Comparison of ENCODE assay signal across 22 cellular contexts in the genomic region with DNA sequence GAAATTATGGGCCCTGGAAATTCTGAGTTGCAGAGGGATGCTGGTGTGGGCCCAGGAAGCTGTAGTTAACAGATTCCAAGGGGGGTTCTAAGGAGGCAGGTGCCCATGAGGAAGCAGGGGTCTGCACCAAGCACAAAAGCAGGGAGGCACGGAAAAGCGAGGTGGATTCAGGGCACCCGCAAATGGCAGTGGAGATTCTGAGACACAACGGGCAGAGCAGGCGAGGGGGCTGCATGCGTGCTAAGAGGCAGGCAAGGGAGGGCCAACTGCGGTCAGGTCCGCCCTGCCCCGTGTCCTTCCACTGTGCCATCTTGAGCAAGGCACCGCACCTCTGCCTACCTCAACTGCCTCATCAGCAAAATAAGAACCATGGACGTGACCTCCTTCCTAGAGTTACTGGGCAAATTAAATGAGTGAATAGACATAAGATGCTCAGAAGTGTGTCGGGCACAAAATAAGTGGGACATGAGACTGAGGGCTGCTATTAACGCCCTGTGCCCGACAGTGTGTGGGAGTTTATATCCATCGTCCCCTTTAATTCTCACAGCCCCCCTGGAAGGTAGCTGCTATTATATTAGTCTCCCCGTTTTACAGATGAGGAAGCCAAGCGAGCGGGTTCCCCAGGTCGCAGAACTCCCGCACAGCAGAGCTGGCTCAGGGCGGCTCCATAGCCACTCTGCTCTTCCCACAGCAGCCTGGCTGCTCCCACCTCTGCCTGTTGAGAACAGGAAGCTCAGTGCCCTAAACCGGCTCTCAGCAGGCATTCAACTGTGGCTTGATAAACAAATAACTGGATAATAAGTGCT.
DNase-seq lines count a peak whose midpoint lies in the region; ATAC-seq and TF ChIP-seq lines count a peak whose summit lies in the region.
"Had no signal": no experiment of that assay in that cellular context is flagged by ENCODE, and none has a peak within 500 bp of the region (broad histone marks: within the 10 kb centered on the region; RNA-seq: fewer than 3 reads in every experiment).

No MANE protein-coding gene starts in this region.

- WGBS in SK-N-SH (ENCODE audit: low lambda C conversion rate): 58% methylated on average over 19 of the region's 22 CpGs
- 90 to 92% methylated on average over 22 of the region's 22 CpGs for WGBS in aorta, 2 donors

- H3F3A ChIP-seq in SK-N-SH (replicated peaks; ENCODE audit: insufficient read depth): no peaks in the 10 kb centered on the region

- DNase-seq in SK-N-SH (peak; percentile 61), NCI-H146 (lab: John Stamatoyannopoulos, UW) (peak; percentile 54), NCI-H69 (lab: John Stamatoyannopoulos, UW) (peak; percentile 82), nephron progenitor cell (peak; percentile 25), aorta (no peak)
- DNase-seq: activated CD4-positive, alpha-beta T cell treated with anti-CD3 and anti-CD28 coated beads, Interleukin-2, amount 50 U/mL, for 1 hour; erythroblast; foreskin fibroblast; left ventricle myocardium inferior; MV-4-11; NCI-H2171; NK-92 treated with Interleukin-12 subunit alpha and Interleukin-12 subunit beta, amount 100 ng/mL, for 24 hours; substantia nigra; T-helper 2 cell; WERI-Rb-1 had no signal

- H3K9me2 ChIP-seq in SK-N-SH: no peaks in the 10 kb centered on the region

- H3K9me3 Mint-ChIP-seq in nephron progenitor cell: no peaks in the 10 kb centered on the region
- H3K9me3 Mint-ChIP-seq: activated naive CD4-positive, alpha-beta T cell treated with anti-CD3 and anti-CD28 coated beads, Interleukin-2, amount 50 U/mL, for 72 hours; nephron had no signal

- CTCF ChIA-PET in SK-N-SH (lab: Yijun Ruan, JAX): interaction anchor here (3.2 kb wide), 1 partner anchor 142 kb away, joined by 11 read pairs; no protein-coding TSS in a partner anchor

- no peaks in the 10 kb centered on the region for H3K9me3 ChIP-seq in SK-N-SH
- H3K9me3 ChIP-seq in aorta (ENCODE audit: control insufficient read depth, low read length): no peaks in the 10 kb centered on the region
- H3K9me3 ChIP-seq: ascending aorta, left ventricle myocardium inferior had no signal

- H3K4me1 ChIP-seq in SK-N-SH (ENCODE audit: control insufficient read depth in 1 of 2, insufficient read depth in 2 of 2, low read depth in 1 of 2, low read length in 1 of 2) (peaks cover 0 to 15% of the 10 kb centered on the region in 2 experiments; a peak in 2 of 4 replicates), aorta (ENCODE audit: control insufficient read depth in 1 of 2, insufficient read depth in 2 of 2, low read length in 2 of 2) (no peaks in the 10 kb centered on the region)
- H3K4me1 ChIP-seq: ascending aorta had no signal

- POLR2A ChIA-PET in SK-N-SH (lab: Yijun Ruan, JAX): no interaction called here

- H3K36me3 ChIP-seq in SK-N-SH (replicated peaks in 1 of 2; ENCODE audit: control insufficient read depth in 1 of 2, insufficient read depth in 2 of 2, low read length in 1 of 2) (no peaks in the 10 kb centered on the region), aorta (ENCODE audit: control insufficient read depth in 1 of 2, insufficient read depth in 2 of 2, low read length in 1 of 2) (no peaks in the 10 kb centered on the region)
- H3K36me3 ChIP-seq: ascending aorta, left ventricle myocardium inferior, WERI-Rb-1 had no signal

- peaks cover 40% of the 10 kb centered on the region for H3K4me1 Mint-ChIP-seq in nephron progenitor cell

- TF ChIP-seq EP300 in SK-N-SH (IDR thresholded peaks at IDR 0.05; ENCODE audit: borderline replicate concordance in 1 of 2, low read depth in 1 of 2, low read length in 1 of 2): no peak

- no peaks in the 10 kb centered on the region for H3K36me3 Mint-ChIP-seq in nephron progenitor cell (ENCODE audit: low read depth)
- H3K36me3 Mint-ChIP-seq: activated naive CD4-positive, alpha-beta T cell treated with anti-CD3 and anti-CD28 coated beads, Interleukin-2, amount 50 U/mL, for 72 hours had no signal

- peak overlapping the region; percentile 9 for H3K27ac Mint-ChIP-seq in nephron progenitor cell
- H3K27ac Mint-ChIP-seq: activated naive CD4-positive, alpha-beta T cell treated with anti-CD3 and anti-CD28 coated beads, Interleukin-2, amount 50 U/mL, for 72 hours; nephron had no signal

- H3K4me2 ChIP-seq in SK-N-SH: no peak overlapping the region

- H3K4me3 Mint-ChIP-seq in nephron progenitor cell: peak overlapping the region; percentile 28
- H3K4me3 Mint-ChIP-seq: nephron had no signal

- intact Hi-C loops in aorta (cut with DNase I): no loop called here

- no peaks in the 10 kb centered on the region for H3K27me3 ChIP-seq in SK-N-SH (ENCODE audit: insufficient read depth)
- H3K27me3 ChIP-seq in aorta (ENCODE audit: control insufficient read depth in 1 of 2, insufficient read depth in 2 of 2, low read length in 1 of 2): no peaks in the 10 kb centered on the region
- H3K27me3 ChIP-seq: ascending aorta had no signal

- ATAC-seq in SK-N-SH treated with all-trans-retinoic acid at 6 μM for 48 hours (no peak), aorta (ENCODE audit: low FRiP score) (no peak), HG03139 (IDR thresholded peaks at IDR 0.05; ENCODE audit: unreplicated experiment) (no peak), GM18519 (IDR thresholded peaks at IDR 0.05; ENCODE audit: low FRiP score, unreplicated experiment) (no peak)
- ATAC-seq: activated naive CD4-positive, alpha-beta T cell treated with anti-CD3 and anti-CD28 coated beads, Interleukin-2, amount 50 U/mL, for 72 hours had no signal

- peak overlapping the region in 1 of 2 experiments; percentile 34; a peak in 2 of 4 replicates for H3K27ac ChIP-seq in SK-N-SH (ENCODE audit: low read depth in 2 of 2, low read length in 1 of 2)
- no peak overlapping the region for H3K27ac ChIP-seq in aorta (ENCODE audit: low read depth in 1 of 2, low read length in 2 of 2)
- H3K27ac ChIP-seq: ascending aorta, C4-2B, left ventricle myocardium inferior, WERI-Rb-1 had no signal

- peaks cover 65% of the 10 kb centered on the region for H3K27me3 Mint-ChIP-seq in nephron progenitor cell (ENCODE audit: low read depth, poor library complexity)

- H3K79me2 ChIP-seq in SK-N-SH (ENCODE audit: insufficient read depth): no peaks in the 10 kb centered on the region

- H4K20me1 ChIP-seq in SK-N-SH (ENCODE audit: insufficient read depth): no peaks in the 10 kb centered on the region

- no peak overlapping the region for H3K4me3 ChIP-seq in SK-N-SH (ENCODE audit: low read depth in 2 of 2, low read length in 1 of 2)
- no peak overlapping the region for H3K4me3 ChIP-seq in aorta (ENCODE audit: low read length in 2 of 2)
- H3K4me3 ChIP-seq: ascending aorta, left ventricle myocardium inferior had no signal

- no peak overlapping the region for H2AFZ ChIP-seq in SK-N-SH (ENCODE audit: low read depth)

- no peak overlapping the region for H3K9ac ChIP-seq in SK-N-SH

- TF ChIP-seq CTCF in SK-N-SH (IDR thresholded peaks at IDR 0.05): no peak
- no peak for TF ChIP-seq CTCF in nephron progenitor cell (IDR thresholded peaks at IDR 0.05)

- TF ChIP-seq RAD21 in SK-N-SH (IDR thresholded peaks at IDR 0.05; ENCODE audit: low read length): no peak

TF ChIP-seq in SK-N-SH, 30 proteins besides CTCF, POLR2A, EP300 and RAD21 (continues in another document):
- TF ChIP-seq, protein P1, sequence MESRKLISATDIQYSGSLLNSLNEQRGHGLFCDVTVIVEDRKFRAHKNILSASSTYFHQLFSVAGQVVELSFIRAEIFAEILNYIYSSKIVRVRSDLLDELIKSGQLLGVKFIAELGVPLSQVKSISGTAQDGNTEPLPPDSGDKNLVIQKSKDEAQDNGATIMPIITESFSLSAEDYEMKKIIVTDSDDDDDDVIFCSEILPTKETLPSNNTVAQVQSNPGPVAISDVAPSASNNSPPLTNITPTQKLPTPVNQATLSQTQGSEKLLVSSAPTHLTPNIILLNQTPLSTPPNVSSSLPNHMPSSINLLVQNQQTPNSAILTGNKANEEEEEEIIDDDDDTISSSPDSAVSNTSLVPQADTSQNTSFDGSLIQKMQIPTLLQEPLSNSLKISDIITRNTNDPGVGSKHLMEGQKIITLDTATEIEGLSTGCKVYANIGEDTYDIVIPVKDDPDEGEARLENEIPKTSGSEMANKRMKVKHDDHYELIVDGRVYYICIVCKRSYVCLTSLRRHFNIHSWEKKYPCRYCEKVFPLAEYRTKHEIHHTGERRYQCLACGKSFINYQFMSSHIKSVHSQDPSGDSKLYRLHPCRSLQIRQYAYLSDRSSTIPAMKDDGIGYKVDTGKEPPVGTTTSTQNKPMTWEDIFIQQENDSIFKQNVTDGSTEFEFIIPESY (IDR thresholded peaks at IDR 0.05; ENCODE audit: borderline replicate concordance, low read depth): no peak
- no peak for TF ChIP-seq RFX5 (IDR thresholded peaks at IDR 0.05; ENCODE audit: low read length)
- TF ChIP-seq GABPA (IDR thresholded peaks at IDR 0.05; ENCODE audit: low read depth): no peak

TF ChIP-seq in SK-N-SH treated with all-trans-retinoic acid at 6 μM for 48 hours, 23 proteins besides CTCF, POLR2A, EP300 and RAD21 (continues in another document):
- TF ChIP-seq ZC3H10 (CRISPR knock-in tag; IDR thresholded peaks at IDR 0.05) (no peak), CSRNP3 (CRISPR knock-in tag; IDR thresholded peaks at IDR 0.05) (no peak), ARNTL (CRISPR knock-in tag; IDR thresholded peaks at IDR 0.05; ENCODE audit: borderline replicate concordance, low read depth) (no peak), ISL1 (CRISPR knock-in tag; IDR thresholded peaks at IDR 0.05) (no peak), BACH2 (CRISPR knock-in tag; IDR thresholded peaks at IDR 0.05; ENCODE audit: borderline replicate concordance) (no peak)

Comparison
In these comparisons a context has a peak if more than half of its experiments do, and no peak if none do; other contexts are left out.
1. DNase-seq: peak in SK-N-SH (single experiment), NCI-H146 (single experiment), NCI-H69 (single experiment) and nephron progenitor cell (single experiment); none in aorta (0 of 2).